ENCODE assay signal across 20 cellular contexts in the genomic region with DNA sequence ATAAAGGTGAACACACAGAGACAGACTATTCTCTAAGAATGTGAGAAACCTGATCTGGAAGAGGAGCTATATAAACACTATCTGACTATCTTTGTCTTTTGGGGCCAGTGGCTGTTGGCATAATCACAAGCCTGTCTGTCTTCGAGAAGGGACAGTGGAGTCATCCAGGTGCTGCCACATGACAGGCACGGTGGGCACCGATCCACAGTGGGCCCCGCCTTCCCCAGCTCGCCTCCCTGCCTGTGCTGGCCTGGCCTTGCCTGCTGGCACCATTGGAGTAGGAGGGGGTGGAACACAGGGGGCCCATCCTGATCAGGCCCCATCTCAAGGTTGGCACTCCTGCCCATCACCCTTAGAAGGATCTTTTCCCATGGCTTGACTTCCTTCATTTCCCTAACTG.
DNase-seq lines count a peak whose midpoint lies in the region; ATAC-seq and TF ChIP-seq lines count a peak whose summit lies in the region.
"Had no signal": no experiment of that assay in that cellular context is flagged by ENCODE, and none has a peak within 500 bp of the region (broad histone marks: within the 10 kb centered on the region; RNA-seq: fewer than 3 reads in every experiment).

No MANE protein-coding gene starts in this region.

- no peak for ATAC-seq in activated CD8-positive, alpha-beta T cell treated with anti-CD3 and anti-CD28 coated beads, Interleukin-2, amount 10 ng/mL, durations not matched to agents 7 days and 5 days
- ATAC-seq in activated CD8-positive, alpha-beta T cell treated with anti-CD3 and anti-CD28 coated beads for 36 hours, result no peak
- no peak for ATAC-seq in stimulated activated naive CD8-positive, alpha-beta T cell treated with anti-CD3 and anti-CD28 coated beads, Interleukin-15, Interleukin-2, amounts not matched to agents 100 U/mL and 50 U/mL, for 24 hours
- ATAC-seq: K562, PC-3 had no signal

- H3K4me2 ChIP-seq in neuronal stem cell (ENCODE audit: insufficient read depth, low read length, poor library complexity, severe bottlenecking), result no peak overlapping the region

- H2AFZ ChIP-seq in neuronal stem cell (ENCODE audit: low read length), result no peak overlapping the region

- no peak overlapping the region for H2BK5ac ChIP-seq in neuronal stem cell (ENCODE audit: low read length)

- H4K8ac ChIP-seq in neuronal stem cell (ENCODE audit: low read depth, low read length), result no peak overlapping the region

- no peaks in the 10 kb centered on the region for H3K9me3 Mint-ChIP-seq in activated CD8-positive, alpha-beta T cell treated with anti-CD3 and anti-CD28 coated beads, Interleukin-2, amount 10 ng/mL, durations not matched to agents 7 days and 5 days (ENCODE audit: insufficient read depth)
- H3K9me3 Mint-ChIP-seq in activated CD8-positive, alpha-beta T cell treated with anti-CD3 and anti-CD28 coated beads for 36 hours, result peaks cover 1% of the 10 kb centered on the region
- H3K9me3 Mint-ChIP-seq in dendritic cell treated with granulocyte-macrophage colony-stimulating factor and Interleukin-4, amounts not matched to agents 40 ng/mL and 50 ng/mL, for 4 days, result peaks cover 12% of the 10 kb centered on the region
- H3K9me3 Mint-ChIP-seq in activated CD4-positive, alpha-beta memory T cell treated with anti-CD3 and anti-CD28 coated beads for 36 hours, result no peaks in the 10 kb centered on the region

- H3K36me3 Mint-ChIP-seq in activated CD8-positive, alpha-beta T cell treated with anti-CD3 and anti-CD28 coated beads, Interleukin-2, amount 10 ng/mL, durations not matched to agents 7 days and 5 days (ENCODE audit: low read depth), result peaks cover 43% of the 10 kb centered on the region
- peaks cover 23% of the 10 kb centered on the region for H3K36me3 Mint-ChIP-seq in activated CD8-positive, alpha-beta T cell treated with anti-CD3 and anti-CD28 coated beads for 36 hours (ENCODE audit: low read depth)
- H3K36me3 Mint-ChIP-seq in dendritic cell treated with granulocyte-macrophage colony-stimulating factor and Interleukin-4, amounts not matched to agents 40 ng/mL and 50 ng/mL, for 4 days (ENCODE audit: low read depth), result no peaks in the 10 kb centered on the region
- H3K36me3 Mint-ChIP-seq in activated CD4-positive, alpha-beta memory T cell treated with anti-CD3 and anti-CD28 coated beads for 36 hours, result peaks cover 28% of the 10 kb centered on the region

- H3K27me3 ChIP-seq in neuronal stem cell (ENCODE audit: control insufficient read depth in 3 of 3, insufficient read depth in 3 of 3, low read depth in 1 of 3, low read length in 3 of 3), result no peaks in the 10 kb centered on the region
- H3K27me3 ChIP-seq: BE2C had no signal

- DNase-seq in activated CD8-positive, alpha-beta T cell treated with anti-CD3 and anti-CD28 coated beads, Interleukin-2, amount 10 ng/mL, durations not matched to agents 7 days and 5 days, result no peak
- no peak for DNase-seq in activated CD8-positive, alpha-beta T cell treated with anti-CD3 and anti-CD28 coated beads for 36 hours
- no peak for DNase-seq in neuronal stem cell (ENCODE audit: low spot score)
- DNase-seq in activated CD4-positive, alpha-beta memory T cell treated with anti-CD3 and anti-CD28 coated beads for 36 hours, result no peak
- DNase-seq in dermis blood vessel endothelial cell, result no peak
- no peak for DNase-seq in stimulated activated naive CD8-positive, alpha-beta T cell treated with anti-CD3 and anti-CD28 coated beads, Interleukin-15, Interleukin-2, amounts not matched to agents 100 U/mL and 50 U/mL, for 24 hours
- no peak for DNase-seq in NCI-H69 (lab: John Stamatoyannopoulos, UW)
- DNase-seq: BE2C; CD4-positive, CD25-positive, alpha-beta regulatory T cell; COR-L47; DMS 273 treated with DMSO at 0.1 percent for 48 hours; GF-D8; GOT3; NCI-H1105; NCI-H2081 treated with DMSO at 0.1 percent for 48 hours; NCI-H446 treated with DMSO at 0.1 percent for 48 hours; PC-3 had no signal

- no peaks in the 10 kb centered on the region for H3K27me3 Mint-ChIP-seq in activated CD8-positive, alpha-beta T cell treated with anti-CD3 and anti-CD28 coated beads, Interleukin-2, amount 10 ng/mL, durations not matched to agents 7 days and 5 days (ENCODE audit: low read depth)
- no peaks in the 10 kb centered on the region for H3K27me3 Mint-ChIP-seq in activated CD8-positive, alpha-beta T cell treated with anti-CD3 and anti-CD28 coated beads for 36 hours
- H3K27me3 Mint-ChIP-seq in dendritic cell treated with granulocyte-macrophage colony-stimulating factor and Interleukin-4, amounts not matched to agents 40 ng/mL and 50 ng/mL, for 4 days, result no peaks in the 10 kb centered on the region
- no peaks in the 10 kb centered on the region for H3K27me3 Mint-ChIP-seq in activated CD4-positive, alpha-beta memory T cell treated with anti-CD3 and anti-CD28 coated beads for 36 hours
- H3K27me3 Mint-ChIP-seq: CD4-positive, CD25-positive, alpha-beta regulatory T cell had no signal

- H2BK15ac ChIP-seq in neuronal stem cell (ENCODE audit: low read length), result no peak overlapping the region

- H3K4me1 ChIP-seq in neuronal stem cell (ENCODE audit: control insufficient read depth in 2 of 2, insufficient read depth in 1 of 2, low read depth in 1 of 2, low read length in 2 of 2), result no peaks in the 10 kb centered on the region

- no peak overlapping the region for H3K9ac ChIP-seq in neuronal stem cell (ENCODE audit: low read depth, low read length, poor library complexity)

- POLR2A ChIA-PET in activated CD8-positive, alpha-beta T cell treated with anti-CD3 and anti-CD28 coated beads, Interleukin-2, amount 10 ng/mL, durations not matched to agents 7 days and 5 days (lab: Charles Lee), result no interaction called here
- POLR2A ChIA-PET in activated CD8-positive, alpha-beta T cell treated with anti-CD3 and anti-CD28 coated beads for 36 hours (lab: Charles Lee), result interaction anchor here (2.3 kb wide), 1 partner anchor 9 kb away, joined by 7 read pairs; no protein-coding TSS in a partner anchor
- POLR2A ChIA-PET in activated CD4-positive, alpha-beta memory T cell treated with anti-CD3 and anti-CD28 coated beads for 36 hours (lab: Charles Lee), result interaction anchor here (0.8 kb wide), 1 partner anchor 29 kb away, joined by 4 read pairs; no protein-coding TSS in a partner anchor

- peak overlapping the region; percentile 14 for H3K27ac Mint-ChIP-seq in activated CD8-positive, alpha-beta T cell treated with anti-CD3 and anti-CD28 coated beads, Interleukin-2, amount 10 ng/mL, durations not matched to agents 7 days and 5 days
- H3K27ac Mint-ChIP-seq in activated CD8-positive, alpha-beta T cell treated with anti-CD3 and anti-CD28 coated beads for 36 hours, result no peak overlapping the region
- H3K27ac Mint-ChIP-seq in dendritic cell treated with granulocyte-macrophage colony-stimulating factor and Interleukin-4, amounts not matched to agents 40 ng/mL and 50 ng/mL, for 4 days, result peak overlapping the region; percentile 27
- H3K27ac Mint-ChIP-seq in activated CD4-positive, alpha-beta memory T cell treated with anti-CD3 and anti-CD28 coated beads for 36 hours, result no peak overlapping the region

- peak overlapping the region; percentile 59 for H3K18ac ChIP-seq in neuronal stem cell (ENCODE audit: low read length)

- H3K36me3 ChIP-seq in neuronal stem cell (replicated peaks in 1 of 2; ENCODE audit: control insufficient read depth in 2 of 2, insufficient read depth in 2 of 2, low read length in 2 of 2), result peaks cover 31 to 85% of the 10 kb centered on the region in 2 donors

- H3K23ac ChIP-seq in neuronal stem cell (ENCODE audit: low read depth, low read length, poor library complexity), result peak overlapping the region; percentile 75

- H2AK5ac ChIP-seq in neuronal stem cell (ENCODE audit: low read depth, low read length), result no peak overlapping the region

- no peak overlapping the region for H3K4ac ChIP-seq in neuronal stem cell (ENCODE audit: low read length)

- H3K9me3 ChIP-seq in neuronal stem cell (replicated peaks in 1 of 2; ENCODE audit: control insufficient read depth in 2 of 2, insufficient read depth in 1 of 2, low read depth in 1 of 2, low read length in 2 of 2), result peaks cover 3% of the 10 kb centered on the region in 2 donors
- H3K9me3 ChIP-seq: BE2C had no signal

- no peak overlapping the region for H3K14ac ChIP-seq in neuronal stem cell (ENCODE audit: low read length)

- TF ChIP-seq CTCF in activated CD8-positive, alpha-beta T cell treated with anti-CD3 and anti-CD28 coated beads for 36 hours (IDR thresholded peaks at IDR 0.05), result no peak

- no peak overlapping the region for H4K91ac ChIP-seq in neuronal stem cell (ENCODE audit: low read depth, low read length, poor library complexity)

- CTCF ChIA-PET in activated CD8-positive, alpha-beta T cell treated with anti-CD3 and anti-CD28 coated beads, Interleukin-2, amount 10 ng/mL, durations not matched to agents 7 days and 5 days (lab: Charles Lee), result interaction anchor here (0.8 to 1.7 kb wide), 3 partner anchors 10 to 389 kb away, joined by 4 read pairs; no protein-coding TSS in a partner anchor
- CTCF ChIA-PET in activated CD8-positive, alpha-beta T cell treated with anti-CD3 and anti-CD28 coated beads for 36 hours (lab: Charles Lee), result interaction anchor here (1.2 to 1.7 kb wide), 2 partner anchors 40 to 389 kb away, joined by 3 to 6 read pairs; no protein-coding TSS in a partner anchor
- CTCF ChIA-PET in activated CD4-positive, alpha-beta memory T cell treated with anti-CD3 and anti-CD28 coated beads for 36 hours (lab: Charles Lee), result no interaction called here

- no peak overlapping the region for H3K4me3 ChIP-seq in neuronal stem cell (ENCODE audit: low read length in 2 of 2)
- H3K4me3 ChIP-seq: K562 had no signal

- no peak overlapping the region for H2BK12ac ChIP-seq in neuronal stem cell (ENCODE audit: low read length)

- H3K27ac ChIP-seq in neuronal stem cell (replicated peaks; ENCODE audit: low read length), result no peak overlapping the region
- H3K27ac ChIP-seq: 22Rv1 had no signal

- H3K4me3 Mint-ChIP-seq in activated CD8-positive, alpha-beta T cell treated with anti-CD3 and anti-CD28 coated beads, Interleukin-2, amount 10 ng/mL, durations not matched to agents 7 days and 5 days, result no peak overlapping the region
- no peak overlapping the region for H3K4me3 Mint-ChIP-seq in activated CD8-positive, alpha-beta T cell treated with anti-CD3 and anti-CD28 coated beads for 36 hours
- H3K4me3 Mint-ChIP-seq in dendritic cell treated with granulocyte-macrophage colony-stimulating factor and Interleukin-4, amounts not matched to agents 40 ng/mL and 50 ng/mL, for 4 days, result no peak overlapping the region
- no peak overlapping the region for H3K4me3 Mint-ChIP-seq in activated CD4-positive, alpha-beta memory T cell treated with anti-CD3 and anti-CD28 coated beads for 36 hours
- H3K4me3 Mint-ChIP-seq: CD4-positive, CD25-positive, alpha-beta regulatory T cell had no signal

- intact Hi-C loops in activated CD8-positive, alpha-beta T cell treated with anti-CD3 and anti-CD28 coated beads for 36 hours (cut with micrococcal nuclease), result no loop called here
- intact Hi-C loops in dendritic cell treated with granulocyte-macrophage colony-stimulating factor and Interleukin-4, amounts not matched to agents 40 ng/mL and 50 ng/mL, for 4 days (cut with micrococcal nuclease), result no loop called here
- intact Hi-C loops in activated CD4-positive, alpha-beta memory T cell treated with anti-CD3 and anti-CD28 coated beads for 36 hours (cut with micrococcal nuclease), result no loop called here

- no peak overlapping the region for H2BK120ac ChIP-seq in neuronal stem cell (ENCODE audit: low read depth, low read length)

- no CpG with 5 or more reads among the region's 5 CpGs for WGBS in neuronal stem cell (ENCODE audit: extremely low coverage in 2 of 2, insufficient read length in 2 of 2, insufficient replicate concordance in 1 of 2), 2 donors

- peaks cover 2% of the 10 kb centered on the region for H3K4me1 Mint-ChIP-seq in activated CD8-positive, alpha-beta T cell treated with anti-CD3 and anti-CD28 coated beads, Interleukin-2, amount 10 ng/mL, durations not matched to agents 7 days and 5 days (ENCODE audit: low read depth)
- H3K4me1 Mint-ChIP-seq in activated CD8-positive, alpha-beta T cell treated with anti-CD3 and anti-CD28 coated beads for 36 hours (ENCODE audit: low read depth), result no peaks in the 10 kb centered on the region
- H3K4me1 Mint-ChIP-seq in dendritic cell treated with granulocyte-macrophage colony-stimulating factor and Interleukin-4, amounts not matched to agents 40 ng/mL and 50 ng/mL, for 4 days (ENCODE audit: low read depth), result peaks cover 80% of the 10 kb centered on the region
- no peaks in the 10 kb centered on the region for H3K4me1 Mint-ChIP-seq in activated CD4-positive, alpha-beta memory T cell treated with anti-CD3 and anti-CD28 coated beads for 36 hours (ENCODE audit: low read depth)

- peaks cover 1% of the 10 kb centered on the region for H3K79me1 ChIP-seq in neuronal stem cell (ENCODE audit: low read depth, low read length)

Comparison
In these comparisons a context has a peak if more than half of its experiments do, and no peak if none do; other contexts are left out.
1. H3K27ac Mint-ChIP-seq: peak in activated CD8-positive, alpha-beta T cell treated with anti-CD3 and anti-CD28 coated beads, Interleukin-2, amount 10 ng/mL, durations not matched to agents 7 days and 5 days (single experiment) and dendritic cell treated with granulocyte-macrophage colony-stimulating factor and Interleukin-4, amounts not matched to agents 40 ng/mL and 50 ng/mL, for 4 days (single experiment); none in activated CD8-positive, alpha-beta T cell treated with anti-CD3 and anti-CD28 coated beads for 36 hours (single experiment) and activated CD4-positive, alpha-beta memory T cell treated with anti-CD3 and anti-CD28 coated beads for 36 hours (single experiment).